26 cellular contexts compared by ENCODE assay signal in genomic region chr5:177499842-177500241, GRCh38. TPM values are rescaled to one million over a fixed set of nuclear protein-coding genes. Genes with fewer than 3 reads are reported as not detected.
DNase-seq lines count a peak whose midpoint lies in the region; ATAC-seq and TF ChIP-seq lines count a peak whose summit lies in the region.
"Had no signal": no experiment of that assay in that cellular context is flagged by ENCODE, and none has a peak within 500 bp of the region (broad histone marks: within the 10 kb centered on the region; RNA-seq: fewer than 3 reads in every experiment).

No MANE protein-coding gene starts in this region.

- no peaks in the 10 kb centered on the region for H3K9me3 Mint-ChIP-seq in CD4-positive, CD25-positive, alpha-beta regulatory T cell
- H3K9me3 Mint-ChIP-seq in activated B cell treated with CpG ODN at 0.5 μM for 24 hours: no peaks in the 10 kb centered on the region
- H3K9me3 Mint-ChIP-seq in MCF 10A (ENCODE audit: unreplicated experiment): no peaks in the 10 kb centered on the region
- H3K9me3 Mint-ChIP-seq: activated T-cell treated with anti-CD3 and anti-CD28 coated beads, Interleukin-2, amount 50 U/mL, for 24 hours; endodermal cell; stimulated activated naive CD8-positive, alpha-beta T cell treated with anti-CD3 and anti-CD28 coated beads, Interleukin-15, Interleukin-2, amounts not matched to agents 100 ng/mL and 50 ng/mL, for 24 hours had no signal

- H4K20me1 ChIP-seq in osteoblast (ENCODE audit: insufficient read depth, low read length): peaks cover 17% of the 10 kb centered on the region

- no peak overlapping the region for H3K27ac ChIP-seq in CD4-positive, CD25-positive, alpha-beta regulatory T cell (ENCODE audit: insufficient read depth, low read length, poor library complexity, severe bottlenecking)
- H3K27ac ChIP-seq in osteoblast (ENCODE audit: low read depth, low read length): no peak overlapping the region

- POLR2A ChIA-PET in activated B cell treated with CpG ODN at 0.5 μM for 24 hours (lab: Charles Lee): interaction anchor here (7.7 kb wide), 1 partner anchor 9 kb away, joined by 96 read pairs; the partner anchor contains the start of gene DOK3
- POLR2A ChIA-PET in MCF 10A (lab: Yijun Ruan, JAX): interaction anchor here (0.7 to 1.9 kb wide), 4 partner anchors 16 to 191 kb away, joined by 3 to 7 read pairs (median 4); partner anchors contain the start of gene DDX41

- H3K36me3 Mint-ChIP-seq in CD4-positive, CD25-positive, alpha-beta regulatory T cell: no peaks in the 10 kb centered on the region
- H3K36me3 Mint-ChIP-seq in activated B cell treated with CpG ODN at 0.5 μM for 24 hours (ENCODE audit: low read depth) (peaks cover 17% of the 10 kb centered on the region), MCF 10A (ENCODE audit: insufficient read depth, unreplicated experiment) (no peaks in the 10 kb centered on the region)

- TF ChIP-seq CTCF in activated B cell treated with CpG ODN at 0.5 μM for 24 hours (IDR thresholded peaks at IDR 0.05) (no peak), osteoblast (IDR thresholded peaks at IDR 0.05; ENCODE audit: extremely low read depth, low read depth, low read length) (no peak), MCF 10A (IDR thresholded peaks at IDR 0.05; ENCODE audit: unreplicated experiment) (no peak)

- peak overlapping the region; percentile 29 to 71 (median 46) for H3K4me3 Mint-ChIP-seq in CD4-positive, CD25-positive, alpha-beta regulatory T cell
- H3K4me3 Mint-ChIP-seq in activated B cell treated with CpG ODN at 0.5 μM for 24 hours (peak overlapping the region; percentile 9), MCF 10A (ENCODE audit: unreplicated experiment) (no peak overlapping the region)
- H3K4me3 Mint-ChIP-seq: activated T-cell treated with anti-CD3 and anti-CD28 coated beads, Interleukin-2, amount 50 U/mL, for 24 hours; endodermal cell; stimulated activated naive CD8-positive, alpha-beta T cell treated with anti-CD3 and anti-CD28 coated beads, Interleukin-15, Interleukin-2, amounts not matched to agents 100 ng/mL and 50 ng/mL, for 24 hours had no signal

- BruUV-seq in MCF 10A (replicated peaks; lab: Mats Ljungman, UMichigan): no TSS peak

- peaks cover 26% of the 10 kb centered on the region for H3K4me1 ChIP-seq in CD4-positive, CD25-positive, alpha-beta regulatory T cell (ENCODE audit: control insufficient read depth, insufficient read depth, low read length, poor library complexity, severe bottlenecking)
- H3K4me1 ChIP-seq in osteoblast (ENCODE audit: insufficient read depth, low read length): peaks cover 30% of the 10 kb centered on the region

- CTCF ChIA-PET in activated B cell treated with CpG ODN at 0.5 μM for 24 hours (lab: Charles Lee) (interaction anchor here (1.2 to 4.1 kb wide), 4 partner anchors 16 to 110 kb away, joined by 5 to 36 read pairs (median 15); partner anchors contain the start of gene DDX41), MCF 10A (lab: Yijun Ruan, JAX) (interaction anchor here (0.6 to 8.6 kb wide), 16 partner anchors 10 to 447 kb away, joined by 3 to 83 read pairs (median 24); partner anchors contain the start of genes DDX41, DOK3 and PFN3)

- H3K36me3 ChIP-seq in CD4-positive, CD25-positive, alpha-beta regulatory T cell (ENCODE audit: control insufficient read depth, insufficient read depth, low read length): no peaks in the 10 kb centered on the region
- peaks cover 11% of the 10 kb centered on the region for H3K36me3 ChIP-seq in osteoblast (ENCODE audit: insufficient read depth, low read length)

- H3K27me3 Mint-ChIP-seq in CD4-positive, CD25-positive, alpha-beta regulatory T cell: peaks cover 9% of the 10 kb centered on the region
- H3K27me3 Mint-ChIP-seq in activated B cell treated with CpG ODN at 0.5 μM for 24 hours (peaks cover 2% of the 10 kb centered on the region), MCF 10A (ENCODE audit: insufficient read depth, unreplicated experiment) (no peaks in the 10 kb centered on the region)

- no peak for ATAC-seq in CD4-positive, CD25-positive, alpha-beta regulatory T cell (ENCODE audit: low read depth in 2 of 2)
- no peak for ATAC-seq in activated B cell treated with CpG ODN at 0.5 μM for 24 hours (ENCODE audit: low read depth)
- no peak for ATAC-seq in stimulated activated naive CD8-positive, alpha-beta T cell treated with anti-CD3 and anti-CD28 coated beads, Interleukin-15, Interleukin-2, amounts not matched to agents 100 U/mL and 50 U/mL, for 24 hours
- ATAC-seq in GM19351 (IDR thresholded peaks at IDR 0.05; ENCODE audit: unreplicated experiment): no peak
- ATAC-seq: lower lobe of right lung, Right ventricle myocardium inferior had no signal

- H2AFZ ChIP-seq in osteoblast (ENCODE audit: low read length): no peak overlapping the region

- H3K9me3 ChIP-seq in CD4-positive, CD25-positive, alpha-beta regulatory T cell (ENCODE audit: control insufficient read depth in 2 of 2, low read length in 2 of 2): no peaks in the 10 kb centered on the region
- no peaks in the 10 kb centered on the region for H3K9me3 ChIP-seq in osteoblast (ENCODE audit: low read depth, low read length)
- H3K9me3 ChIP-seq: lower lobe of right lung had no signal

- H3K27me3 ChIP-seq in CD4-positive, CD25-positive, alpha-beta regulatory T cell (ENCODE audit: control insufficient read depth, insufficient read depth, low read length): peaks cover 3% of the 10 kb centered on the region
- no peaks in the 10 kb centered on the region for H3K27me3 ChIP-seq in osteoblast (ENCODE audit: insufficient read depth, low read length)

- H3K27ac Mint-ChIP-seq in CD4-positive, CD25-positive, alpha-beta regulatory T cell: peak overlapping the region in 1 of 3 donors; percentile 7
- H3K27ac Mint-ChIP-seq in activated B cell treated with CpG ODN at 0.5 μM for 24 hours (no peak overlapping the region), MCF 10A (ENCODE audit: low read depth, unreplicated experiment) (no peak overlapping the region)
- H3K27ac Mint-ChIP-seq: activated T-cell treated with anti-CD3 and anti-CD28 coated beads, Interleukin-2, amount 50 U/mL, for 24 hours; endodermal cell had no signal

- H3K4me3 ChIP-seq in CD4-positive, CD25-positive, alpha-beta regulatory T cell (ENCODE audit: low read depth, low read length): no peak overlapping the region
- no peak overlapping the region for H3K4me3 ChIP-seq in osteoblast (ENCODE audit: insufficient read depth, low read length)
- H3K4me3 ChIP-seq: lower lobe of right lung had no signal

- H3K4me2 ChIP-seq in osteoblast (ENCODE audit: insufficient read depth, low read length): no peak overlapping the region

- H3K4me1 Mint-ChIP-seq in CD4-positive, CD25-positive, alpha-beta regulatory T cell: peaks cover 0 to 26% (median 11%) of the 10 kb centered on the region in 4 donors
- H3K4me1 Mint-ChIP-seq in activated B cell treated with CpG ODN at 0.5 μM for 24 hours (peaks cover 69% of the 10 kb centered on the region), MCF 10A (ENCODE audit: insufficient read depth, unreplicated experiment) (peaks cover 50% of the 10 kb centered on the region)

- DNase-seq in CD4-positive, CD25-positive, alpha-beta regulatory T cell: no peak
- DNase-seq in activated B cell treated with CpG ODN at 0.5 μM for 24 hours (no peak), left kidney (ENCODE audit: low read depth, low spot score) (peak; percentile 37), osteoblast (ENCODE audit: insufficient read length, low spot score, missing footprints) (peak; percentile 82), NCI-H2196 (lab: John Stamatoyannopoulos, UW; ENCODE audit: unreplicated experiment) (no peak), MCF 10A (ENCODE audit: unreplicated experiment) (no peak)
- DNase-seq in stimulated activated naive CD8-positive, alpha-beta T cell treated with anti-CD3 and anti-CD28 coated beads, Interleukin-15, Interleukin-2, amounts not matched to agents 100 U/mL and 50 U/mL, for 24 hours: no peak
- DNase-seq: activated CD4-positive, CD25-positive, alpha-beta regulatory T cell treated with anti-CD3 and anti-CD28 coated beads, Interleukin-2, amount 50 U/mL, for 72 hours; activated naive CD4-positive, alpha-beta T cell treated with Interleukin-2 at 50 U/mL for 16 hours; activated T-cell treated with anti-CD3 and anti-CD28 coated beads, Interleukin-2, amount 50 U/mL, for 24 hours; amniotic stem cell; cortex of kidney; DMS153; endodermal cell; GOT3; kidney; lower lobe of right lung; NCI-H1092 treated with DMSO at 0.1 percent for 48 hours; NCI-H446 treated with DMSO at 0.1 percent for 48 hours; OCI-M1; retina; stimulated activated CD4-positive, alpha-beta T cell treated with anti-CD3 and anti-CD28 coated beads, Interleukin-12 subunit alpha, Interleukin-12 subunit beta, amount 100 ng/mL, for 4 hours; stimulated activated CD4-positive, alpha-beta T cell treated with anti-CD3 and anti-CD28 coated beads, Interleukin-4, amount 100 ng/mL, for 4 hours had no signal

- H3K79me2 ChIP-seq in osteoblast (ENCODE audit: insufficient read depth, low read length): peaks cover 17% of the 10 kb centered on the region

- intact Hi-C loops in activated B cell treated with CpG ODN at 0.5 μM for 24 hours (cut with micrococcal nuclease) (loop anchor here (2.0 to 10.0 kb wide), 2 partner anchors 181 to 385 kb away; no protein-coding TSS in a partner anchor), MCF 10A (cut with micrococcal nuclease) (loop anchor here (5.0 kb wide), 3 partner anchors 92 to 388 kb away; partner anchors contain the start of gene TMED9)

RNA-seq across cellular contexts. Expression of gene PDLIM7, which starts 2.4 kb away (rescaled TPM):
- total RNA-seq in CD4-positive, CD25-positive, alpha-beta regulatory T cell: 7.8 TPM
- 1 to 10 TPM; 1.6 to 2.7 (median 2.5) TPM for polyA plus RNA-seq in CD4-positive, CD25-positive, alpha-beta regulatory T cell
- total RNA-seq in activated B cell treated with CpG ODN at 0.5 μM for 24 hours: 17.0 and 17.7 TPM in 2 replicates
- total RNA-seq in osteoblast: 157 and 159 TPM in 2 replicates
- total RNA-seq in MCF 10A (2022): 164 and 257 TPM in 2 replicates

RNA-seq across cellular contexts. Expression of gene DOK3, which starts 9.8 kb away (rescaled TPM):
- total RNA-seq in CD4-positive, CD25-positive, alpha-beta regulatory T cell: 1.5 TPM
- polyA plus RNA-seq in CD4-positive, CD25-positive, alpha-beta regulatory T cell: under 1 TPM in 2 of 4 donors, not detected in 2; 0.13 to 0.17 TPM
- total RNA-seq in activated B cell treated with CpG ODN at 0.5 μM for 24 hours: 82.5 and 88.5 TPM in 2 replicates
- total RNA-seq in osteoblast: 1.1 and 1.5 TPM in 2 replicates
- total RNA-seq in MCF 10A (2022): 5.4 and 6.0 TPM in 2 replicates

RNA-seq across cellular contexts. Expression of gene DDX41, which starts 16.9 kb away (rescaled TPM):
- 73.2 TPM for total RNA-seq in CD4-positive, CD25-positive, alpha-beta regulatory T cell
- 10 to 100 TPM; 41.8 to 48.9 (median 46.0) TPM for polyA plus RNA-seq in CD4-positive, CD25-positive, alpha-beta regulatory T cell
- total RNA-seq in activated B cell treated with CpG ODN at 0.5 μM for 24 hours: 128 and 144 TPM in 2 replicates
- total RNA-seq in osteoblast: 49.5 and 68.4 TPM in 2 replicates
- 125 and 135 TPM in 2 replicates for total RNA-seq in MCF 10A (2022)

RNA-seq across cellular contexts. Expression of gene DBN1, which starts 26.4 kb away (rescaled TPM):
- total RNA-seq in CD4-positive, CD25-positive, alpha-beta regulatory T cell: 2.3 TPM
- polyA plus RNA-seq in CD4-positive, CD25-positive, alpha-beta regulatory T cell: under 1 TPM in 1 of 4 donors, not detected in 3; 0.13 TPM
- total RNA-seq in activated B cell treated with CpG ODN at 0.5 μM for 24 hours (2.0 and 3.9 TPM in 2 replicates), osteoblast (121 and 139 TPM in 2 replicates), MCF 10A (2022) (149 and 165 TPM in 2 replicates)

RNA-seq across cellular contexts. Expression of gene PRR7, which starts 53.2 kb away (rescaled TPM):
- 21.8 TPM for total RNA-seq in CD4-positive, CD25-positive, alpha-beta regulatory T cell
- polyA plus RNA-seq in CD4-positive, CD25-positive, alpha-beta regulatory T cell: 10 to 100 TPM; 10.2 to 17.0 (median 11.7) TPM
- total RNA-seq in activated B cell treated with CpG ODN at 0.5 μM for 24 hours: 2.4 and 3.2 TPM in 2 replicates
- total RNA-seq in osteoblast: 10.0 and 12.7 TPM in 2 replicates
- 15.0 and 23.2 TPM in 2 replicates for total RNA-seq in MCF 10A (2022)

Comparison
In these comparisons a context has a peak if more than half of its experiments do, and no peak if none do; other contexts are left out.
1. DNase-seq: peak in left kidney (single experiment) and osteoblast (single experiment); none in CD4-positive, CD25-positive, alpha-beta regulatory T cell (0 of 3), activated B cell treated with CpG ODN at 0.5 μM for 24 hours (single experiment), stimulated activated naive CD8-positive, alpha-beta T cell treated with anti-CD3 and anti-CD28 coated beads, Interleukin-15, Interleukin-2, amounts not matched to agents 100 U/mL and 50 U/mL, for 24 hours (single experiment), NCI-H2196 (single experiment) and MCF 10A (single experiment).
2. RNA of gene DOK3, which starts 9.8 kb away (total RNA-seq): 82.5 to 88.5 TPM in activated B cell treated with CpG ODN at 0.5 μM for 24 hours; 5.4 to 6.0 TPM in MCF 10A, 1.5 TPM in CD4-positive, CD25-positive, alpha-beta regulatory T cell (single experiment) and 1.1 to 1.5 TPM in osteoblast; every median in the first group is over 10 times any median in the second.